ENCODE assay signal across 13 cellular contexts in the genomic region with DNA sequence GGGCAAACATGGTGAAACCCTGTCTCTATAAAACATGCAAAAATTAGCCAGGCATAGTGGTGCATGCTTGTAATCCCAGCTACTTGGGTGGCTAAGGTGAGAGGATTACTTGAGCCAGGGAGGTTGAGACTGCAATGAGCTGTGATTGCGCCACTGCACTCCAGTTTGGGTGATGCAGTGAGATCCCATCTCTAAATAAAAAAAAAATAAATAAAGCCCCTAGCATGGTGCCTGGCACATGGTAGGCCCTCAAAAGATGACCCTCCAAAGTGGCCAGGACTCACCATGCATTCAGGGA.
A peak's percentile ranks its signal among the peaks of the same experiment; 100 is the strongest.
DNase-seq lines count a peak whose midpoint lies in the region; ATAC-seq and TF ChIP-seq lines count a peak whose summit lies in the region.
"Had no signal": no experiment of that assay in that cellular context is flagged by ENCODE, and none has a peak within 500 bp of the region (broad histone marks: within the 10 kb centered on the region; RNA-seq: fewer than 3 reads in every experiment).

No MANE protein-coding gene starts in this region.

- H3K4me1 Mint-ChIP-seq in CD14-positive monocyte (peaks cover 79% of the 10 kb centered on the region), GM23338 (peaks cover 50% of the 10 kb centered on the region), osteocyte (ENCODE audit: unreplicated experiment) (peaks cover 28% of the 10 kb centered on the region)
- H3K4me1 Mint-ChIP-seq in naive thymus-derived CD4-positive, alpha-beta T cell = peaks cover 68 to 90% (median 87%) of the 10 kb centered on the region in 7 donors

- H3F3A ChIP-seq in GM23338 (replicated peaks; ENCODE audit: low read depth) = 0 out of 2 replicates have a peak, but pooled peaks cover 4% of the 10 kb centered on the region

- TF ChIP-seq CTCF in CD14-positive monocyte (IDR thresholded peaks at IDR 0.05) (no peak), GM23338 (conservative IDR thresholded peaks at IDR 0.05; ENCODE audit: low read depth in 2 of 2) (no peak), osteocyte (IDR thresholded peaks at IDR 0.05) (no peak)

- intact Hi-C loops in CD14-positive monocyte (cut with micrococcal nuclease) = loop anchor here in 1 of 2 donors (5.0 kb wide), 1 partner anchor 38 kb away; no protein-coding TSS in a partner anchor
- intact Hi-C loops in naive thymus-derived CD4-positive, alpha-beta T cell (cut with micrococcal nuclease) = loop anchor here (1.0 to 5.0 kb wide), 12 partner anchors 8 to 208 kb away; a partner anchor contains a TSS

- H3K4me3 ChIP-seq in GM23338 = no peak overlapping the region
- H3K4me3 ChIP-seq in naive thymus-derived CD4-positive, alpha-beta T cell (ENCODE audit: low read length) = peak overlapping the region; percentile 58

- POLR2A ChIA-PET in naive thymus-derived CD4-positive, alpha-beta T cell (lab: Charles Lee) = interaction anchor here (0.6 to 7.6 kb wide), 13 partner anchors 11 to 76 kb away, joined by 3 to 129 read pairs (median 11); no protein-coding TSS in a partner anchor

- DNase-seq in CD14-positive monocyte (ENCODE audit: low spot score) (no peak), GM23338 (ENCODE audit: low spot score) (no peak), amniotic epithelial cell (ENCODE audit: low read depth) (peak; percentile 39), NCI-H1930 (lab: John Stamatoyannopoulos, UW) (no peak), osteocyte (ENCODE audit: extremely low spot score, unreplicated experiment) (no peak)
- no peak for DNase-seq in naive thymus-derived CD4-positive, alpha-beta T cell
- DNase-seq: glutamatergic neuron, right cardiac atrium, SW 1271 had no signal

- H3K9me3 Mint-ChIP-seq in CD14-positive monocyte (peaks cover 0 to 3% (median 0%) of the 10 kb centered on the region in 7 donors), GM23338 (no peaks in the 10 kb centered on the region), osteocyte (ENCODE audit: unreplicated experiment) (no peaks in the 10 kb centered on the region)
- no peaks in the 10 kb centered on the region for H3K9me3 Mint-ChIP-seq in naive thymus-derived CD4-positive, alpha-beta T cell
- H3K9me3 Mint-ChIP-seq: IgD-negative memory B cell, nephron progenitor cell had no signal

- CTCF ChIA-PET in naive thymus-derived CD4-positive, alpha-beta T cell (lab: Charles Lee) = interaction anchor here (1.2 to 4.6 kb wide), 4 partner anchors 11 to 120 kb away, joined by 3 to 31 read pairs (median 18); no protein-coding TSS in a partner anchor

- peaks cover 23 to 33% of the 10 kb centered on the region in 2 donors for H3K36me3 Mint-ChIP-seq in CD14-positive monocyte
- no peaks in the 10 kb centered on the region for H3K36me3 Mint-ChIP-seq in GM23338 (ENCODE audit: low read depth)
- peaks cover 0 to 36% (median 0%) of the 10 kb centered on the region in 5 donors for H3K36me3 Mint-ChIP-seq in naive thymus-derived CD4-positive, alpha-beta T cell
- no peaks in the 10 kb centered on the region for H3K36me3 Mint-ChIP-seq in osteocyte (ENCODE audit: unreplicated experiment)
- H3K36me3 Mint-ChIP-seq: activated naive CD8-positive, alpha-beta T cell had no signal

- H3K36me3 ChIP-seq in GM23338 (ENCODE audit: insufficient read depth) = no peaks in the 10 kb centered on the region
- no peaks in the 10 kb centered on the region for H3K36me3 ChIP-seq in naive thymus-derived CD4-positive, alpha-beta T cell (ENCODE audit: control insufficient read depth in 2 of 3, insufficient read depth in 3 of 3, low read length in 3 of 3)

- H3K4me3 Mint-ChIP-seq in CD14-positive monocyte (peak overlapping the region in 1 of 2 donors; percentile 91), GM23338 (no peak overlapping the region), osteocyte (ENCODE audit: unreplicated experiment) (no peak overlapping the region)
- peak overlapping the region in 8 of 10 donors; percentile 74 to 88 (median 82) for H3K4me3 Mint-ChIP-seq in naive thymus-derived CD4-positive, alpha-beta T cell
- H3K4me3 Mint-ChIP-seq: nephron progenitor cell had no signal

- 0 out of 2 replicates have a peak overlapping the region, but pooled peaks have one; percentile 44 for H3K4me2 ChIP-seq in GM23338

- no peak for ATAC-seq in GM23338
- no peak for ATAC-seq in naive thymus-derived CD4-positive, alpha-beta T cell
- ATAC-seq in GM21528 (IDR thresholded peaks at IDR 0.05; ENCODE audit: low FRiP score, unreplicated experiment) = no peak

- no peaks in the 10 kb centered on the region for H3K9me2 ChIP-seq in GM23338 (ENCODE audit: insufficient read depth)

- no peak overlapping the region for H2AFZ ChIP-seq in GM23338

- H3K9me3 ChIP-seq in naive thymus-derived CD4-positive, alpha-beta T cell (ENCODE audit: control insufficient read depth in 2 of 3, low read length in 3 of 3) = no peaks in the 10 kb centered on the region

- 0 out of 2 replicates have a peak overlapping the region, but pooled peaks have one; percentile 78 for H3K27ac ChIP-seq in GM23338 (ENCODE audit: low read depth)
- H3K27ac ChIP-seq in naive thymus-derived CD4-positive, alpha-beta T cell (ENCODE audit: low read depth, low read length) = no peak overlapping the region

- peak overlapping the region in 6 of 7 donors; percentile 86 to 97 (median 94) for H3K27ac Mint-ChIP-seq in CD14-positive monocyte
- H3K27ac Mint-ChIP-seq in GM23338 = no peak overlapping the region
- peak overlapping the region; percentile 74 to 98 (median 92) for H3K27ac Mint-ChIP-seq in naive thymus-derived CD4-positive, alpha-beta T cell
- no peak overlapping the region for H3K27ac Mint-ChIP-seq in osteocyte (ENCODE audit: unreplicated experiment)

- H3K27me3 Mint-ChIP-seq in CD14-positive monocyte (ENCODE audit: low read depth in 3 of 3) (no peaks in the 10 kb centered on the region), GM23338 (ENCODE audit: insufficient read depth, low read depth, poor library complexity) (peaks cover 5% of the 10 kb centered on the region), osteocyte (ENCODE audit: unreplicated experiment) (no peaks in the 10 kb centered on the region)
- peaks cover 0 to 2% (median 0%) of the 10 kb centered on the region in 5 donors for H3K27me3 Mint-ChIP-seq in naive thymus-derived CD4-positive, alpha-beta T cell
- H3K27me3 Mint-ChIP-seq: activated naive CD8-positive, alpha-beta T cell had no signal

- H4K20me1 ChIP-seq in GM23338 (replicated peaks; ENCODE audit: insufficient read depth) = no peaks in the 10 kb centered on the region

- peaks cover 38% of the 10 kb centered on the region for H3K4me1 ChIP-seq in GM23338 (ENCODE audit: insufficient read depth)
- H3K4me1 ChIP-seq in naive thymus-derived CD4-positive, alpha-beta T cell (ENCODE audit: control insufficient read depth in 2 of 2, insufficient read depth in 2 of 2, low read length in 2 of 2) = peaks cover 72 to 85% of the 10 kb centered on the region in 2 donors

- H3K27me3 ChIP-seq in GM23338 (ENCODE audit: insufficient read depth) = no peaks in the 10 kb centered on the region
- H3K27me3 ChIP-seq in naive thymus-derived CD4-positive, alpha-beta T cell (ENCODE audit: control insufficient read depth in 2 of 2, insufficient read depth in 2 of 2, low read length in 2 of 2) = no peaks in the 10 kb centered on the region

- H3K79me2 ChIP-seq in GM23338 (replicated peaks; ENCODE audit: insufficient read depth) = 0 out of 2 replicates have a peak, but pooled peaks cover 2% of the 10 kb centered on the region

Comparison
In these comparisons a context has a peak if more than half of its experiments do, and no peak if none do; other contexts are left out.
1. H3K27ac Mint-ChIP-seq: peak in CD14-positive monocyte (6 of 7) and naive thymus-derived CD4-positive, alpha-beta T cell (9 of 9); none in GM23338 (single experiment) and osteocyte (single experiment).
2. H3K4me3 Mint-ChIP-seq: peak in naive thymus-derived CD4-positive, alpha-beta T cell (8 of 10); none in GM23338 (single experiment) and osteocyte (single experiment).